In the genomic region with DNA sequence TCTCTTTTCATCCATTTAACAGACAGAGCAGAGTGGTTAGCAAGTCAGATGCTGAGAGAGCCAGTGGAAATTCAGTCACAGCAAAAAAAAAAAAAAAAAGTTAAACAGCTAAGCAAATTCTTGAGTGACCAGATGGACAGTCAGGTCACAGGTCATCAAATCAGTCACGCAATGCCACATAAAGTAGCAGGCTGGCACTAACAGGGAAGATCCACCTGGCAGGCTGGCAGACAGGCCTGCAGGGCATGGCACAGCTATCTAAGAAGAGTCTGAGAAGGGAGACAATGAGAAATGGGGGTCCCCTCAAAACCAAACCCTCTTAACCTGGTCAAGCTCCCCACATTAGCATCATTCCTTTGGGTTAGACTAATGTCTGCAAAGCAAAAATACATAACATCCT, we compare ENCODE assay signal across 21 cellular contexts.
"Had no signal": no experiment of that assay in that cellular context is flagged by ENCODE, and none has a peak within 500 bp of the region (broad histone marks: within the 10 kb centered on the region; RNA-seq: fewer than 3 reads in every experiment).

No MANE protein-coding gene starts in this region.

- H3K36me3 Mint-ChIP-seq: activated CD8-positive, alpha-beta memory T cell treated with anti-CD3 and anti-CD28 coated beads, Interleukin-2, amount 10 ng/mL, durations not matched to agents 7 days and 5 days; activated naive CD8-positive, alpha-beta T cell; brain; WTC11 had no signal

- ATAC-seq: activated CD8-positive, alpha-beta memory T cell treated with anti-CD3 and anti-CD28 coated beads, Interleukin-2, amount 10 ng/mL, durations not matched to agents 7 days and 5 days; activated CD8-positive, alpha-beta T cell treated with anti-CD3 and anti-CD28 coated beads, Interleukin-2, amount 10 ng/mL, durations not matched to agents 7 days and 5 days; WTC11 had no signal

- H2AFZ ChIP-seq: PC-9 had no signal

- H3K4me3 ChIP-seq: PC-9 had no signal

- DNase-seq: activated CD4-positive, alpha-beta T cell treated with anti-CD3 and anti-CD28 coated beads for 48 hours; activated CD4-positive, alpha-beta T cell treated with anti-CD3 and anti-CD28 coated beads, Interleukin-2, amount 50 U/mL, for 4 hours; activated CD4-positive, CD25-positive, alpha-beta regulatory T cell treated with anti-CD3 and anti-CD28 coated beads, Interleukin-2, amount 50 U/mL, for 72 hours; activated CD8-positive, alpha-beta memory T cell treated with anti-CD3 and anti-CD28 coated beads, Interleukin-2, amount 10 ng/mL, durations not matched to agents 7 days and 5 days; activated CD8-positive, alpha-beta T cell treated with anti-CD3 and anti-CD28 coated beads, Interleukin-2, amount 10 ng/mL, durations not matched to agents 7 days and 5 days; activated effector memory CD4-positive, alpha-beta T cell treated with Interleukin-2 at 50 U/mL for 16 hours; activated naive CD4-positive, alpha-beta T cell; activated T-cell treated with anti-CD3 and anti-CD28 coated beads, Interleukin-2, amount 50 U/mL, for 24 hours; amygdala; Kasumi-1; NCI-H1417 treated with DMSO at 0.1 percent for 48 hours; NCI-H187 treated with DMSO at 0.1 percent for 48 hours; NCI-H2081 treated with DMSO at 0.1 percent for 48 hours; NCI-H226; PC-9 had no signal

- H3K4me1 Mint-ChIP-seq: activated CD8-positive, alpha-beta memory T cell treated with anti-CD3 and anti-CD28 coated beads, Interleukin-2, amount 10 ng/mL, durations not matched to agents 7 days and 5 days; central memory CD8-positive, alpha-beta T cell had no signal

- H3K27ac ChIP-seq: PC-9 had no signal

- H3K4me3 Mint-ChIP-seq: activated CD8-positive, alpha-beta memory T cell treated with anti-CD3 and anti-CD28 coated beads, Interleukin-2, amount 10 ng/mL, durations not matched to agents 7 days and 5 days; activated CD8-positive, alpha-beta T cell treated with anti-CD3 and anti-CD28 coated beads, Interleukin-2, amount 10 ng/mL, durations not matched to agents 7 days and 5 days; activated naive CD8-positive, alpha-beta T cell; activated T-cell treated with anti-CD3 and anti-CD28 coated beads, Interleukin-2, amount 50 U/mL, for 24 hours; activated T-helper 1 cell treated with anti-CD3 and anti-CD28 coated beads, Interleukin-12 subunit alpha, Interleukin-12 subunit beta, Interleukin-2, Interleukin-4 antibody, amounts not matched to agents 30 ng/mL and 10 ng/mL and 1 ng/mL, durations not matched to agents 14 hours and 24 hours and 36 hours; brain; central memory CD8-positive, alpha-beta T cell; T-helper 1 cell treated with Interleukin-12 subunit alpha and Interleukin-12 subunit beta and Interleukin-4 antibody, amounts not matched to agents 30 μg/mL and 1 μg/mL, for 36 hours; WTC11 had no signal

- H3K27ac Mint-ChIP-seq: activated CD8-positive, alpha-beta memory T cell treated with anti-CD3 and anti-CD28 coated beads, Interleukin-2, amount 10 ng/mL, durations not matched to agents 7 days and 5 days; activated naive CD8-positive, alpha-beta T cell; activated T-cell treated with anti-CD3 and anti-CD28 coated beads, Interleukin-2, amount 50 U/mL, for 24 hours; activated T-helper 1 cell treated with anti-CD3 and anti-CD28 coated beads, Interleukin-12 subunit alpha, Interleukin-12 subunit beta, Interleukin-2, Interleukin-4 antibody, amounts not matched to agents 30 ng/mL and 10 ng/mL and 1 ng/mL, durations not matched to agents 14 hours and 24 hours and 36 hours; T-helper 1 cell treated with Interleukin-12 subunit alpha and Interleukin-12 subunit beta and Interleukin-4 antibody, amounts not matched to agents 30 μg/mL and 1 μg/mL, for 36 hours; WTC11 had no signal

- H3K4me2 ChIP-seq: PC-9 had no signal

- H3K27me3 Mint-ChIP-seq: activated CD8-positive, alpha-beta memory T cell treated with anti-CD3 and anti-CD28 coated beads, Interleukin-2, amount 10 ng/mL, durations not matched to agents 7 days and 5 days; activated naive CD8-positive, alpha-beta T cell; activated T-cell treated with anti-CD3 and anti-CD28 coated beads, Interleukin-2, amount 50 U/mL, for 24 hours; central memory CD8-positive, alpha-beta T cell had no signal

- H3K9me3 Mint-ChIP-seq: T-helper 1 cell treated with Interleukin-12 subunit alpha and Interleukin-12 subunit beta and Interleukin-4 antibody, amounts not matched to agents 30 μg/mL and 1 μg/mL, for 36 hours had no signal
